In genomic region chr21:26844258-26845065, GRCh38 we compare ENCODE assay signal across 8 cellular contexts. TPM values are rescaled to one million over a fixed set of nuclear protein-coding genes. Genes with fewer than 3 reads are reported as not detected.
A peak's percentile ranks its signal among the peaks of the same experiment; 100 is the strongest.
DNase-seq lines count a peak whose midpoint lies in the region; ATAC-seq, FAIRE-seq and TF ChIP-seq lines count a peak whose summit lies in the region.

No MANE protein-coding gene starts in this region.

- no peak for FAIRE-seq in frontal cortex (lab: Jason Lieb, UNC)

- ATAC-seq in activated CD8-positive, alpha-beta T cell treated with anti-CD3 and anti-CD28 coated beads, Interleukin-2, amount 10 ng/mL, durations not matched to agents 7 days and 5 days: peak; percentile 35
- no peak for ATAC-seq in GM19467 (IDR thresholded peaks at IDR 0.05; ENCODE audit: unreplicated experiment)
- no peak for ATAC-seq in HG03280 (IDR thresholded peaks at IDR 0.05; ENCODE audit: unreplicated experiment)

- CTCF ChIA-PET in HEK293T (lab: Yijun Ruan, JAX): interaction anchor here (0.6 kb wide), 1 partner anchor 112 kb away, joined by 3 read pairs; no protein-coding TSS in a partner anchor
- CTCF ChIA-PET in activated CD8-positive, alpha-beta T cell treated with anti-CD3 and anti-CD28 coated beads, Interleukin-2, amount 10 ng/mL, durations not matched to agents 7 days and 5 days (lab: Charles Lee): interaction anchor here (1.0 to 2.0 kb wide), 3 partner anchors 12 to 1988 kb away, joined by 3 to 4 read pairs (median 4); no protein-coding TSS in a partner anchor

- peak overlapping the region; percentile 50 for H3K27ac Mint-ChIP-seq in activated CD8-positive, alpha-beta T cell treated with anti-CD3 and anti-CD28 coated beads, Interleukin-2, amount 10 ng/mL, durations not matched to agents 7 days and 5 days
- peak overlapping the region; percentile 99 for H3K27ac Mint-ChIP-seq in nephron progenitor cell

- peaks cover 48% of the 10 kb centered on the region for H3K4me1 Mint-ChIP-seq in activated CD8-positive, alpha-beta T cell treated with anti-CD3 and anti-CD28 coated beads, Interleukin-2, amount 10 ng/mL, durations not matched to agents 7 days and 5 days (ENCODE audit: low read depth)
- peaks cover 46% of the 10 kb centered on the region for H3K4me1 Mint-ChIP-seq in nephron progenitor cell

- peak overlapping the region; percentile 70 for H3K4me3 Mint-ChIP-seq in activated CD8-positive, alpha-beta T cell treated with anti-CD3 and anti-CD28 coated beads, Interleukin-2, amount 10 ng/mL, durations not matched to agents 7 days and 5 days
- peak overlapping the region; percentile 96 for H3K4me3 Mint-ChIP-seq in nephron progenitor cell

- H3K9me3 Mint-ChIP-seq in activated CD8-positive, alpha-beta T cell treated with anti-CD3 and anti-CD28 coated beads, Interleukin-2, amount 10 ng/mL, durations not matched to agents 7 days and 5 days (ENCODE audit: insufficient read depth): no peaks in the 10 kb centered on the region
- no peaks in the 10 kb centered on the region for H3K9me3 Mint-ChIP-seq in nephron progenitor cell

- in situ Hi-C loops in ACHN (cut with HindIII; ENCODE audit: low pct_ligation_motif_present, low pct_unique_long_range_greater_than_20kb, low sequenced_read_pairs): no loop called here

- peaks cover 10% of the 10 kb centered on the region for H3K36me3 Mint-ChIP-seq in activated CD8-positive, alpha-beta T cell treated with anti-CD3 and anti-CD28 coated beads, Interleukin-2, amount 10 ng/mL, durations not matched to agents 7 days and 5 days (ENCODE audit: low read depth)
- H3K36me3 Mint-ChIP-seq in nephron progenitor cell (ENCODE audit: low read depth): peaks cover 34% of the 10 kb centered on the region

- POLR2A ChIA-PET in HEK293T (lab: Yijun Ruan, JAX): interaction anchor here (0.7 to 2.5 kb wide), 24 partner anchors 10 to 488 kb away, joined by 3 to 18 read pairs (median 4); no protein-coding TSS in a partner anchor
- POLR2A ChIA-PET in activated CD8-positive, alpha-beta T cell treated with anti-CD3 and anti-CD28 coated beads, Interleukin-2, amount 10 ng/mL, durations not matched to agents 7 days and 5 days (lab: Charles Lee): no interaction called here

- peaks cover 64% of the 10 kb centered on the region for H3K27me3 Mint-ChIP-seq in activated CD8-positive, alpha-beta T cell treated with anti-CD3 and anti-CD28 coated beads, Interleukin-2, amount 10 ng/mL, durations not matched to agents 7 days and 5 days (ENCODE audit: low read depth)
- peaks cover 2% of the 10 kb centered on the region for H3K27me3 Mint-ChIP-seq in nephron progenitor cell (ENCODE audit: low read depth, poor library complexity)

- DNase-seq in ACHN (peak; percentile 29), HEK293T (ENCODE audit: extremely low spot score) (peak; percentile 48), frontal cortex (ENCODE audit: low spot score in 2 of 2) (peak; percentile 29 to 63), nephron progenitor cell (peak; percentile 67), NCI-H1436 (lab: John Stamatoyannopoulos, UW) (no peak)
- peak; percentile 22 for DNase-seq in activated CD8-positive, alpha-beta T cell treated with anti-CD3 and anti-CD28 coated beads, Interleukin-2, amount 10 ng/mL, durations not matched to agents 7 days and 5 days

- no peak for TF ChIP-seq CTCF in nephron progenitor cell (IDR thresholded peaks at IDR 0.05)

TF ChIP-seq in HEK293T, 16 proteins besides CTCF, POLR2A, EP300 and RAD21:
- no peak for TF ChIP-seq NFRKB (IDR thresholded peaks at IDR 0.05)
- TF ChIP-seq ELF4 (IDR thresholded peaks at IDR 0.05): no peak
- TF ChIP-seq L3MBTL2 (conservative IDR thresholded peaks at IDR 0.05): peak; percentile 95
- no peak for TF ChIP-seq ZNF384 (IDR thresholded peaks at IDR 0.05)
- no peak for TF ChIP-seq SP1 (IDR thresholded peaks at IDR 0.05)

RNA-seq across cellular contexts. Expression of gene ADAMTS1, which starts 0.7 kb away (rescaled TPM):
- 1 to 10 TPM in 1 of 2 experiments, under 1 TPM in 1; 0.99 to 1.4 TPM for total RNA-seq in activated CD8-positive, alpha-beta T cell treated with anti-CD3 and anti-CD28 coated beads, Interleukin-2, amount 10 ng/mL, durations not matched to agents 7 days and 5 days
- 2.0 TPM for total RNA-seq in frontal cortex
